13 cellular contexts compared by ENCODE assay signal in the genomic region with DNA sequence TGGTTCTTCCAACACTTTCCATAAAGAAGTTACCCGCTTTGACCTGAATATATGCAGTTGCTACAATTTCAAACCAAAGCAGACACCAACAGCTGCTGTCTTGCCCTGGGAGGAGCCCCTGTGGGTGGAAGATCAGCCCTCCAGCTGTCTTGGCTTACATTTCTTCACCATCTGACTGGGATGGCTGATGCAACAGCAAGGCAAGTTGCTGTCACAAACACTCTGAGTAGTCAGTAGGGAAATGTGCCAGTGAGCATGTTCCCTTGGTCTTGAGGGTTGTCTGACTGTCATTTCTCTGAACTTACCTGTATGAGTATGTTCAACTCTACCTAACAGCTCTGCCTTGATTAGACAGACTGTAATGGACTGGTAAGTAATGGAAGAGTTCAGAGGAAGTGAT.
DNase-seq lines count a peak whose midpoint lies in the region; ATAC-seq and TF ChIP-seq lines count a peak whose summit lies in the region.
"Had no signal": no experiment of that assay in that cellular context is flagged by ENCODE, and none has a peak within 500 bp of the region (broad histone marks: within the 10 kb centered on the region; RNA-seq: fewer than 3 reads in every experiment).

No MANE protein-coding gene starts in this region.

- H3K4me3 ChIP-seq in WERI-Rb-1 (ENCODE audit: low read depth, low read length), result no peak overlapping the region
- no peak overlapping the region for H3K4me3 ChIP-seq in mucosa of descending colon
- no peak overlapping the region for H3K4me3 ChIP-seq in hepatocyte
- no peak overlapping the region for H3K4me3 ChIP-seq in HAP-1
- H3K4me3 ChIP-seq: left ventricle myocardium inferior had no signal

- 84% methylated on average over 1 of the region's 1 CpG for WGBS in hepatocyte (ENCODE audit: low lambda C conversion rate, missing lambda C conversion rate)

- H3K27me3 ChIP-seq in WERI-Rb-1 (ENCODE audit: insufficient read depth, low read depth, severe bottlenecking), result no peaks in the 10 kb centered on the region
- no peaks in the 10 kb centered on the region for H3K27me3 ChIP-seq in hepatocyte
- no peaks in the 10 kb centered on the region for H3K27me3 ChIP-seq in HAP-1 (ENCODE audit: low read depth)

- H3K9me3 ChIP-seq in WERI-Rb-1 (ENCODE audit: severe bottlenecking), result peaks cover 2% of the 10 kb centered on the region
- H3K9me3 ChIP-seq in mucosa of descending colon, result no peaks in the 10 kb centered on the region
- no peaks in the 10 kb centered on the region for H3K9me3 ChIP-seq in hepatocyte (ENCODE audit: low read depth)
- H3K9me3 ChIP-seq in HAP-1, result no peaks in the 10 kb centered on the region
- H3K9me3 ChIP-seq: left ventricle myocardium inferior had no signal

- H3K9me2 ChIP-seq in hepatocyte (replicated peaks; ENCODE audit: insufficient read depth), result no peaks in the 10 kb centered on the region

- no peak overlapping the region for H3K4me2 ChIP-seq in hepatocyte

- intact Hi-C loops in mucosa of descending colon (cut with DNase I, micrococcal nuclease), result no loop called here

- peak; percentile 69 for DNase-seq in DMS53 treated with DMSO at 0.1 percent for 48 hours (lab: John Stamatoyannopoulos, UW; ENCODE audit: unreplicated experiment)
- DNase-seq in WERI-Rb-1, result peak; percentile 54
- peak in 1 of 3 donors; percentile 5 for DNase-seq in mucosa of descending colon
- DNase-seq in hepatocyte (ENCODE audit: low spot score), result no peak
- DNase-seq in HAP-1 (ENCODE audit: low spot score in 2 of 2), result no peak
- no peak for DNase-seq in substantia nigra (lab: John Stamatoyannopoulos, UW)
- no peak for DNase-seq in activated gamma-delta T cell treated with Interleukin-2 at 50 U/mL for 16 hours
- DNase-seq: GF-D8, left ventricle myocardium inferior, NCI-H2029 treated with DMSO at 0.1 percent for 48 hours had no signal

- no peak overlapping the region for H2AFZ ChIP-seq in hepatocyte

- H3K4me1 ChIP-seq in mucosa of descending colon (ENCODE audit: low read depth) (no peaks in the 10 kb centered on the region), hepatocyte (ENCODE audit: insufficient read depth) (peaks cover 8% of the 10 kb centered on the region), HAP-1 (no peaks in the 10 kb centered on the region)

- TF ChIP-seq CTCF in WERI-Rb-1 (IDR thresholded peaks at IDR 0.05; ENCODE audit: low read depth, low read length) (no peak), mucosa of descending colon (IDR thresholded peaks at IDR 0.05) (no peak), hepatocyte (IDR thresholded peaks at IDR 0.05; ENCODE audit: poor library complexity) (no peak)

- H3K79me2 ChIP-seq in hepatocyte, result no peaks in the 10 kb centered on the region

- ATAC-seq in HG03280 (IDR thresholded peaks at IDR 0.05; ENCODE audit: unreplicated experiment), result peak; percentile 48
- ATAC-seq in mucosa of descending colon, result peak; percentile 16
- ATAC-seq: right cardiac atrium; stimulated activated memory B cell treated with anti-CD40 and anti-IgM and Interleukin-4, amounts not matched to agents 10 μg/mL and 1 μg/mL and 100 μg/mL, for 72 hours had no signal

- H3K27ac ChIP-seq in WERI-Rb-1 (no peak overlapping the region), hepatocyte (no peak overlapping the region), substantia nigra (ENCODE audit: low read depth, low read length, poor library complexity, severe bottlenecking) (no peak overlapping the region)
- H3K27ac ChIP-seq: left ventricle myocardium inferior had no signal

- in situ Hi-C loops in HAP-1 (cut with MboI; ENCODE audit: low sequenced_read_pairs), result no loop called here

- no peaks in the 10 kb centered on the region for H4K20me1 ChIP-seq in hepatocyte (ENCODE audit: insufficient read depth, poor library complexity, severe bottlenecking)

- no peaks in the 10 kb centered on the region for H3K36me3 ChIP-seq in WERI-Rb-1
- H3K36me3 ChIP-seq in mucosa of descending colon (ENCODE audit: low read depth), result no peaks in the 10 kb centered on the region
- H3K36me3 ChIP-seq in hepatocyte (replicated peaks; ENCODE audit: insufficient read depth, low read depth), result no peaks in the 10 kb centered on the region
- H3K36me3 ChIP-seq in HAP-1 (replicated peaks), result no peaks in the 10 kb centered on the region
- H3K36me3 ChIP-seq: left ventricle myocardium inferior had no signal

Comparison
In these comparisons a context has a peak if more than half of its experiments do, and no peak if none do; other contexts are left out.
1. DNase-seq: peak in DMS53 treated with DMSO at 0.1 percent for 48 hours (single experiment) and WERI-Rb-1 (single experiment); none in hepatocyte (single experiment), HAP-1 (0 of 2), substantia nigra (0 of 49) and activated gamma-delta T cell treated with Interleukin-2 at 50 U/mL for 16 hours (single experiment).